Comparison of ENCODE assay signal across 32 cellular contexts in genomic region chr2:221677688-221678087, GRCh38.
"Had no signal": no experiment of that assay in that cellular context is flagged by ENCODE, and none has a peak within 500 bp of the region (broad histone marks: within the 10 kb centered on the region; RNA-seq: fewer than 3 reads in every experiment).

No MANE protein-coding gene starts in this region.

- H3K27me3 Mint-ChIP-seq: activated CD4-positive, alpha-beta memory T cell treated with anti-CD3 and anti-CD28 coated beads for 36 hours; activated CD8-positive, alpha-beta memory T cell treated with anti-CD3 and anti-CD28 coated beads, Interleukin-2, amount 10 ng/mL, durations not matched to agents 7 days and 5 days; activated naive CD4-positive, alpha-beta T cell treated with anti-CD3 and anti-CD28 coated beads, Interleukin-2, amount 10 ng/mL, durations not matched to agents 7 days and 5 days; activated naive CD8-positive, alpha-beta T cell treated with anti-CD3 and anti-CD28 coated beads, Interleukin-2, amount 10 ng/mL, durations not matched to agents 7 days and 5 days; dendritic cell treated with granulocyte-macrophage colony-stimulating factor and Interleukin-4, amounts not matched to agents 40 ng/mL and 50 ng/mL, for 4 days; T-helper 17 cell had no signal

- H3K27ac ChIP-seq: brain microvascular endothelial cell, coronary artery, dorsolateral prefrontal cortex, WERI-Rb-1 had no signal

- H3K36me3 ChIP-seq: brain microvascular endothelial cell, WERI-Rb-1 had no signal

- ATAC-seq: activated CD8-positive, alpha-beta memory T cell treated with anti-CD3 and anti-CD28 coated beads, Interleukin-2, amount 10 ng/mL, durations not matched to agents 7 days and 5 days; activated CD8-positive, alpha-beta T cell treated with anti-CD3 and anti-CD28 coated beads, Interleukin-2, amount 10 ng/mL, durations not matched to agents 7 days and 5 days; activated naive CD4-positive, alpha-beta T cell treated with anti-CD3 and anti-CD28 coated beads, Interleukin-2, amount 50 U/mL, for 72 hours; esophagus mucosa; T-helper 17 cell had no signal

- H3K4me1 Mint-ChIP-seq: activated CD8-positive, alpha-beta memory T cell treated with anti-CD3 and anti-CD28 coated beads, Interleukin-2, amount 10 ng/mL, durations not matched to agents 7 days and 5 days; activated naive CD4-positive, alpha-beta T cell treated with anti-CD3 and anti-CD28 coated beads, Interleukin-2, amount 10 ng/mL, durations not matched to agents 7 days and 5 days; activated naive CD8-positive, alpha-beta T cell treated with anti-CD3 and anti-CD28 coated beads, Interleukin-2, amount 10 ng/mL, durations not matched to agents 7 days and 5 days; central memory CD8-positive, alpha-beta T cell; T-helper 17 cell had no signal

- DNase-seq: activated CD4-positive, alpha-beta memory T cell treated with anti-CD3 and anti-CD28 coated beads for 36 hours; activated CD4-positive, alpha-beta T cell treated with anti-CD3 and anti-CD28 coated beads for 1 hour; activated CD4-positive, alpha-beta T cell treated with anti-CD3 and anti-CD28 coated beads for 48 hours; activated CD4-positive, alpha-beta T cell treated with anti-CD3 and anti-CD28 coated beads, Interleukin-2, amount 50 U/mL, for 1 hour; activated CD4-positive, CD25-positive, alpha-beta regulatory T cell; activated CD8-positive, alpha-beta memory T cell treated with anti-CD3 and anti-CD28 coated beads, Interleukin-2, amount 10 ng/mL, durations not matched to agents 7 days and 5 days; activated CD8-positive, alpha-beta memory T cell treated with anti-CD3 and anti-CD28 coated beads, Interleukin-2, amount 50 U/mL, for 4 hours; activated CD8-positive, alpha-beta T cell treated with anti-CD3 and anti-CD28 coated beads, Interleukin-2, amount 10 ng/mL, durations not matched to agents 7 days and 5 days; activated effector memory CD4-positive, alpha-beta T cell treated with anti-CD3 and anti-CD28 coated beads, Interleukin-2, amount 50 U/mL, for 16 hours; activated naive CD4-positive, alpha-beta T cell treated with anti-CD3 and anti-CD28 coated beads, Interleukin-2, amount 10 ng/mL, durations not matched to agents 7 days and 5 days; activated naive CD8-positive, alpha-beta T cell treated with anti-CD3 and anti-CD28 coated beads, Interleukin-2, amount 10 ng/mL, durations not matched to agents 7 days and 5 days; activated T-cell treated with anti-CD3 and anti-CD28 coated beads, Interleukin-2, amount 50 U/mL, for 1 hour; activated T-cell treated with anti-CD3 and anti-CD28 coated beads, Interleukin-2, amount 50 U/mL, for 48 hours; anterior cingulate cortex; brain microvascular endothelial cell; dorsolateral prefrontal cortex; effector memory CD4-positive, alpha-beta T cell; endodermal cell; foreskin fibroblast; head of caudate nucleus; T-helper 1 cell; T-helper 17 cell; T1000; WERI-Rb-1 had no signal

- H3K4me3 ChIP-seq: coronary artery, dorsolateral prefrontal cortex had no signal

- H3K4me3 Mint-ChIP-seq: activated CD4-positive, alpha-beta memory T cell treated with anti-CD3 and anti-CD28 coated beads for 36 hours; activated CD8-positive, alpha-beta memory T cell treated with anti-CD3 and anti-CD28 coated beads, Interleukin-2, amount 10 ng/mL, durations not matched to agents 7 days and 5 days; activated CD8-positive, alpha-beta T cell treated with anti-CD3 and anti-CD28 coated beads, Interleukin-2, amount 10 ng/mL, durations not matched to agents 7 days and 5 days; activated naive CD4-positive, alpha-beta T cell treated with anti-CD3 and anti-CD28 coated beads, Interleukin-2, amount 10 ng/mL, durations not matched to agents 7 days and 5 days; activated naive CD8-positive, alpha-beta T cell treated with anti-CD3 and anti-CD28 coated beads, Interleukin-2, amount 10 ng/mL, durations not matched to agents 7 days and 5 days; activated T-helper 1 cell treated with anti-CD3 and anti-CD28 coated beads, Interleukin-12 subunit alpha, Interleukin-12 subunit beta, Interleukin-2, Interleukin-4 antibody, amounts not matched to agents 30 ng/mL and 10 ng/mL and 1 ng/mL, durations not matched to agents 14 hours and 24 hours and 36 hours; central memory CD8-positive, alpha-beta T cell; dendritic cell treated with granulocyte-macrophage colony-stimulating factor and Interleukin-4, amounts not matched to agents 40 ng/mL and 50 ng/mL, for 4 days; endodermal cell; T-helper 17 cell; T-helper 2 cell treated with Interferon-gamma antibody and Interleukin-4, amounts not matched to agents 5 μg/mL and 100 μg/mL, for 36 hours had no signal

- H3K9me3 Mint-ChIP-seq: activated CD4-positive, alpha-beta memory T cell treated with anti-CD3 and anti-CD28 coated beads for 36 hours; activated naive CD4-positive, alpha-beta T cell treated with anti-CD3 and anti-CD28 coated beads, Interleukin-2, amount 10 ng/mL, durations not matched to agents 7 days and 5 days; activated naive CD8-positive, alpha-beta T cell treated with anti-CD3 and anti-CD28 coated beads, Interleukin-2, amount 10 ng/mL, durations not matched to agents 7 days and 5 days; activated T-helper 1 cell treated with anti-CD3 and anti-CD28 coated beads, Interleukin-12 subunit alpha, Interleukin-12 subunit beta, Interleukin-2, Interleukin-4 antibody, amounts not matched to agents 30 ng/mL and 10 ng/mL and 1 ng/mL, durations not matched to agents 14 hours and 24 hours and 36 hours; activated T-helper 2 cell treated with anti-CD3 and anti-CD28 coated beads, Interferon-gamma antibody, Interleukin-2, Interleukin-4, amounts not matched to agents 10 μg/mL and 5 μg/mL and 100 μg/mL, durations not matched to agents 14 hours and 24 hours and 36 hours; central memory CD8-positive, alpha-beta T cell; dendritic cell treated with granulocyte-macrophage colony-stimulating factor and Interleukin-4, amounts not matched to agents 40 ng/mL and 50 ng/mL, for 4 days; endodermal cell; T-helper 2 cell treated with Interferon-gamma antibody and Interleukin-4, amounts not matched to agents 5 μg/mL and 100 μg/mL, for 36 hours had no signal

- H3K36me3 Mint-ChIP-seq: activated CD4-positive, alpha-beta memory T cell treated with anti-CD3 and anti-CD28 coated beads for 36 hours; activated CD8-positive, alpha-beta memory T cell treated with anti-CD3 and anti-CD28 coated beads, Interleukin-2, amount 10 ng/mL, durations not matched to agents 7 days and 5 days; activated naive CD4-positive, alpha-beta T cell treated with anti-CD3 and anti-CD28 coated beads, Interleukin-2, amount 10 ng/mL, durations not matched to agents 7 days and 5 days; activated naive CD4-positive, alpha-beta T cell treated with anti-CD3 and anti-CD28 coated beads, Interleukin-2, amount 50 U/mL, for 72 hours; activated naive CD8-positive, alpha-beta T cell treated with anti-CD3 and anti-CD28 coated beads, Interleukin-2, amount 10 ng/mL, durations not matched to agents 7 days and 5 days had no signal

- H3K27me3 ChIP-seq: brain microvascular endothelial cell had no signal

- H3K27ac Mint-ChIP-seq: activated CD4-positive, alpha-beta memory T cell treated with anti-CD3 and anti-CD28 coated beads for 36 hours; activated CD8-positive, alpha-beta memory T cell treated with anti-CD3 and anti-CD28 coated beads, Interleukin-2, amount 10 ng/mL, durations not matched to agents 7 days and 5 days; activated CD8-positive, alpha-beta T cell treated with anti-CD3 and anti-CD28 coated beads, Interleukin-2, amount 10 ng/mL, durations not matched to agents 7 days and 5 days; activated naive CD4-positive, alpha-beta T cell treated with anti-CD3 and anti-CD28 coated beads, Interleukin-2, amount 10 ng/mL, durations not matched to agents 7 days and 5 days; activated naive CD4-positive, alpha-beta T cell treated with anti-CD3 and anti-CD28 coated beads, Interleukin-2, amount 50 U/mL, for 72 hours; activated naive CD8-positive, alpha-beta T cell treated with anti-CD3 and anti-CD28 coated beads, Interleukin-2, amount 10 ng/mL, durations not matched to agents 7 days and 5 days; activated T-helper 1 cell treated with anti-CD3 and anti-CD28 coated beads, Interleukin-12 subunit alpha, Interleukin-12 subunit beta, Interleukin-2, Interleukin-4 antibody, amounts not matched to agents 30 ng/mL and 10 ng/mL and 1 ng/mL, durations not matched to agents 14 hours and 24 hours and 36 hours; activated T-helper 2 cell treated with anti-CD3 and anti-CD28 coated beads, Interferon-gamma antibody, Interleukin-2, Interleukin-4, amounts not matched to agents 10 μg/mL and 5 μg/mL and 100 μg/mL, durations not matched to agents 14 hours and 24 hours and 36 hours; dendritic cell treated with granulocyte-macrophage colony-stimulating factor and Interleukin-4, amounts not matched to agents 40 ng/mL and 50 ng/mL, for 4 days; endodermal cell; T-helper 17 cell; T-helper 2 cell treated with Interferon-gamma antibody and Interleukin-4, amounts not matched to agents 5 μg/mL and 100 μg/mL, for 36 hours had no signal
